12 cellular contexts compared by ENCODE assay signal in genomic region chr9:131584858-131585257, GRCh38. TPM values are rescaled to one million over a fixed set of nuclear protein-coding genes. Genes with fewer than 3 reads are reported as not detected.
DNase-seq lines count a peak whose midpoint lies in the region; ATAC-seq lines count a peak whose summit lies in the region.
"Had no signal": no experiment of that assay in that cellular context is flagged by ENCODE, and none has a peak within 500 bp of the region (broad histone marks: within the 10 kb centered on the region; RNA-seq: fewer than 3 reads in every experiment).

No MANE protein-coding gene starts in this region.

- DNase-seq in activated CD4-positive, alpha-beta T cell treated with anti-CD3 and anti-CD28 coated beads, Interleukin-2, amount 10 ng/mL, durations not matched to agents 7 days and 5 days = no peak
- DNase-seq in activated CD4-positive, alpha-beta T cell treated with anti-CD3 and anti-CD28 coated beads, Interleukin-2, amount 50 U/mL, for 4 hours = no peak
- DNase-seq in MV-4-11 (lab: John Stamatoyannopoulos, UW) (peak; percentile 64), NAMALWA (ENCODE audit: low spot score) (no peak), D341Med (ENCODE audit: low spot score) (no peak), NCI-H524 (lab: John Stamatoyannopoulos, UW) (no peak)
- DNase-seq in activated naive CD4-positive, alpha-beta T cell treated with anti-CD3 and anti-CD28 coated beads, Interleukin-2, amount 50 U/mL, for 72 hours (ENCODE audit: low spot score in 2 of 2) = no peak
- DNase-seq in stimulated activated effector memory CD8-positive, alpha-beta T cell treated with anti-CD3 and anti-CD28 coated beads, Interleukin-12 subunit alpha, Interleukin-12 subunit beta, amount 100 ng/mL, for 72 hours (ENCODE audit: low spot score in 2 of 2) = no peak
- DNase-seq: NCI-H2171 had no signal

- ATAC-seq in activated naive CD4-positive, alpha-beta T cell treated with anti-CD3 and anti-CD28 coated beads, Interleukin-2, amount 50 U/mL, for 72 hours = peak; percentile 3 to 59
- peak; percentile 61 for ATAC-seq in stimulated activated effector memory CD8-positive, alpha-beta T cell treated with anti-CD3 and anti-CD28 coated beads, Interleukin-12 subunit alpha, Interleukin-12 subunit beta, amount 100 ng/mL, for 72 hours

- POLR2A ChIA-PET in activated CD4-positive, alpha-beta T cell treated with anti-CD3 and anti-CD28 coated beads, Interleukin-2, amount 10 ng/mL, durations not matched to agents 7 days and 5 days (lab: Charles Lee) = no interaction called here

- H3K9me3 Mint-ChIP-seq in activated CD4-positive, alpha-beta T cell treated with anti-CD3 and anti-CD28 coated beads, Interleukin-2, amount 10 ng/mL, durations not matched to agents 7 days and 5 days = no peaks in the 10 kb centered on the region
- no peaks in the 10 kb centered on the region for H3K9me3 Mint-ChIP-seq in activated naive CD4-positive, alpha-beta T cell treated with anti-CD3 and anti-CD28 coated beads, Interleukin-2, amount 50 U/mL, for 72 hours
- H3K9me3 Mint-ChIP-seq in stimulated activated effector memory CD8-positive, alpha-beta T cell treated with anti-CD3 and anti-CD28 coated beads, Interleukin-12 subunit alpha, Interleukin-12 subunit beta, amount 100 ng/mL, for 72 hours = no peaks in the 10 kb centered on the region

- H3K4me3 Mint-ChIP-seq in activated CD4-positive, alpha-beta T cell treated with anti-CD3 and anti-CD28 coated beads, Interleukin-2, amount 10 ng/mL, durations not matched to agents 7 days and 5 days = peak overlapping the region; percentile 49
- H3K4me3 Mint-ChIP-seq in stimulated activated effector memory CD8-positive, alpha-beta T cell treated with anti-CD3 and anti-CD28 coated beads, Interleukin-12 subunit alpha, Interleukin-12 subunit beta, amount 100 ng/mL, for 72 hours = peak overlapping the region; percentile 56

- H3K27ac Mint-ChIP-seq in activated CD4-positive, alpha-beta T cell treated with anti-CD3 and anti-CD28 coated beads, Interleukin-2, amount 10 ng/mL, durations not matched to agents 7 days and 5 days = peak overlapping the region; percentile 95
- peak overlapping the region; percentile 86 for H3K27ac Mint-ChIP-seq in activated naive CD4-positive, alpha-beta T cell treated with anti-CD3 and anti-CD28 coated beads, Interleukin-2, amount 50 U/mL, for 72 hours
- peak overlapping the region; percentile 95 for H3K27ac Mint-ChIP-seq in stimulated activated effector memory CD8-positive, alpha-beta T cell treated with anti-CD3 and anti-CD28 coated beads, Interleukin-12 subunit alpha, Interleukin-12 subunit beta, amount 100 ng/mL, for 72 hours

- H3K27me3 Mint-ChIP-seq in activated CD4-positive, alpha-beta T cell treated with anti-CD3 and anti-CD28 coated beads, Interleukin-2, amount 10 ng/mL, durations not matched to agents 7 days and 5 days = no peaks in the 10 kb centered on the region

- peaks cover 45% of the 10 kb centered on the region for H3K36me3 Mint-ChIP-seq in activated CD4-positive, alpha-beta T cell treated with anti-CD3 and anti-CD28 coated beads, Interleukin-2, amount 10 ng/mL, durations not matched to agents 7 days and 5 days (ENCODE audit: low read depth)
- peaks cover 0 to 16% of the 10 kb centered on the region in 2 donors for H3K36me3 Mint-ChIP-seq in activated naive CD4-positive, alpha-beta T cell treated with anti-CD3 and anti-CD28 coated beads, Interleukin-2, amount 50 U/mL, for 72 hours
- peaks cover 96% of the 10 kb centered on the region for H3K36me3 Mint-ChIP-seq in stimulated activated effector memory CD8-positive, alpha-beta T cell treated with anti-CD3 and anti-CD28 coated beads, Interleukin-12 subunit alpha, Interleukin-12 subunit beta, amount 100 ng/mL, for 72 hours

- CTCF ChIA-PET in activated CD4-positive, alpha-beta T cell treated with anti-CD3 and anti-CD28 coated beads, Interleukin-2, amount 10 ng/mL, durations not matched to agents 7 days and 5 days (lab: Charles Lee) = interaction anchor here (0.9 to 1.4 kb wide), 8 partner anchors 21 to 350 kb away, joined by 3 to 5 read pairs (median 4); no protein-coding TSS in a partner anchor

- peaks cover 41% of the 10 kb centered on the region for H3K4me1 Mint-ChIP-seq in activated CD4-positive, alpha-beta T cell treated with anti-CD3 and anti-CD28 coated beads, Interleukin-2, amount 10 ng/mL, durations not matched to agents 7 days and 5 days
- H3K4me1 Mint-ChIP-seq in stimulated activated effector memory CD8-positive, alpha-beta T cell treated with anti-CD3 and anti-CD28 coated beads, Interleukin-12 subunit alpha, Interleukin-12 subunit beta, amount 100 ng/mL, for 72 hours = peaks cover 49% of the 10 kb centered on the region

RNA-seq across cellular contexts. Expression of gene PRRT1B, which starts 39.5 kb away (rescaled TPM):
- not detected for total RNA-seq in activated CD4-positive, alpha-beta T cell treated with anti-CD3 and anti-CD28 coated beads, Interleukin-2, amount 10 ng/mL, durations not matched to agents 7 days and 5 days
- total RNA-seq in activated naive CD4-positive, alpha-beta T cell treated with anti-CD3 and anti-CD28 coated beads, Interleukin-2, amount 50 U/mL, for 72 hours = not detected
- total RNA-seq: cerebellum, lung microvascular endothelial cell, temporal lobe had no signal

RNA-seq across cellular contexts. Expression of gene UCK1, which starts 53.8 kb away (rescaled TPM):
- 10 to 100 TPM; 35.9 to 39.5 TPM for total RNA-seq in activated CD4-positive, alpha-beta T cell treated with anti-CD3 and anti-CD28 coated beads, Interleukin-2, amount 10 ng/mL, durations not matched to agents 7 days and 5 days
- total RNA-seq in activated naive CD4-positive, alpha-beta T cell treated with anti-CD3 and anti-CD28 coated beads, Interleukin-2, amount 50 U/mL, for 72 hours = 10 to 100 TPM; 21.4 to 33.7 TPM
